8 cellular contexts compared by ENCODE assay signal in the genomic region with DNA sequence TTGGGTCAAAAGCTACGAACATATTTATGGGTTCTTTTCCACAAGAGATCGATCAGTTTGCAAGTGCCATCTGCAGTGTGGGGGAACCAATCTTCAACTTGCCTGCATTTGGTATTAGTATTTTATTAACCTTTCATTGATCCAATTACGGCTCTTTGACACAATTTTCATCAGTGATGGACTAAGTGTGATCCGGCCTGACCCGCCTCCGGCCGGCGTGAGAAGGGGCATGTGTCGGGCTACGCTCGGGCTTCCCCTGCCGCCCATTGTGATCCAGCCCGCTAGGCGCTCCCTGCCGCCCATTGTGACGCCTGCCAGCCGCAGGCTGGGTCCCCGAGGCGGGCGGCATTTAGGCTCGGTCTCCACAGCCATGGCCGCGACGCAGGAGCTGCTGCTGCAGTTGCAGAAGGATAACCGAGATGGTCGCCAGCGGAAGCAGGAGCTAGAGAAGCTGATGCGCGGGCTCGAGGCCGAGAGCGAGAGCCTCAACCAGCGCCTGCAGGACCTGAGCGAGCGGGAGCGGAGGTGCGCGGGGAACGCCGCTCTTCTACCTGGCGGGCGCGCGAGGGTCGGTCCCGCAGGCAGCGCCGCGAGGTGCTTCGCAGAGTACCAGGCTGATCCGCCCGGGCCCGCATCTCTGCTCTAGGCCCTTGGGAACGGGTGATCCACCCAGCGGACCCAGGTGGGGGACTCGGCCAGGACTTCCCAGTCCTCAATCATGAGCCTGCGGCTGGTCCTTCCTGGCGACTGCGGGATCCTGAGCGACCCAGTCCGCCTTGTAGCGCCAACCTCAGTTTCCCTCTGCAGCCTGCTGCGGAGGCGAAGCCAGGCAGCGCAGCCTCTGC. TPM values are rescaled to one million over a fixed set of nuclear protein-coding genes. Genes with fewer than 3 reads are reported as not detected.
A peak's percentile ranks its signal among the peaks of the same experiment; 100 is the strongest.
DNase-seq lines count a peak whose midpoint lies in the region; ATAC-seq and TF ChIP-seq lines count a peak whose summit lies in the region.
"Not testable (repeated sequence)": the region's sequence is repeated elsewhere in the genome, so short reads cannot be mapped to it uniquely, and the experiment has no call there.

TSS of gene TMEM191B (plus strand) at position 51 of the 845 bp plus-strand sequence. CDS start at position 230, 179 bp downstream.

- not testable (repeated sequence) for H3K27ac ChIP-seq in CD8-positive, alpha-beta T cell (ENCODE audit: low read depth, low read length); Panc1 (ENCODE audit: low read length)

- BruUV-seq in Panc1 (replicated peaks; lab: Mats Ljungman, UMichigan): not testable (repeated sequence)

- H3K27ac Mint-ChIP-seq in CD8-positive, alpha-beta T cell; activated naive CD8-positive, alpha-beta T cell treated with anti-CD3 and anti-CD28 coated beads, Interleukin-2, amount 50 U/mL, for 24 hours: not testable (repeated sequence)

- in situ Hi-C loops in Panc1 (cut with HindIII; ENCODE audit: low pct_unique_long_range_greater_than_20kb, low sequenced_read_pairs): not testable (repeated sequence)

- H3K4me3 Mint-ChIP-seq in CD8-positive, alpha-beta T cell: peak within 1 kb of the TSS; percentile 29
- peak within 1 kb of the TSS; percentile 64 for H3K4me3 Mint-ChIP-seq in activated naive CD8-positive, alpha-beta T cell treated with anti-CD3 and anti-CD28 coated beads, Interleukin-2, amount 50 U/mL, for 24 hours

- H3K36me3 ChIP-seq in CD8-positive, alpha-beta T cell (ENCODE audit: insufficient read depth, low read length); Panc1 (ENCODE audit: control insufficient read depth, insufficient read depth, low read length): not testable (repeated sequence)

- H3K9me3 Mint-ChIP-seq in CD8-positive, alpha-beta T cell; activated naive CD8-positive, alpha-beta T cell treated with anti-CD3 and anti-CD28 coated beads, Interleukin-2, amount 50 U/mL, for 24 hours: not testable (repeated sequence)

- CTCF ChIA-PET in CD8-positive, alpha-beta T cell (lab: Charles Lee); HEK293T (lab: Yijun Ruan, JAX); Panc1 (lab: Charles Lee): not testable (repeated sequence)

- H3K27me3 Mint-ChIP-seq in CD8-positive, alpha-beta T cell (ENCODE audit: low read depth); activated naive CD8-positive, alpha-beta T cell treated with anti-CD3 and anti-CD28 coated beads, Interleukin-2, amount 50 U/mL, for 24 hours: not testable (repeated sequence)

- H3K9me3 ChIP-seq in CD8-positive, alpha-beta T cell (ENCODE audit: low read length); Panc1 (ENCODE audit: control insufficient read depth, insufficient read depth, low read depth, low read length): not testable (repeated sequence)

- not testable (repeated sequence) for TF ChIP-seq CTCF in CD8-positive, alpha-beta T cell (IDR thresholded peaks at IDR 0.05); Panc1 (IDR thresholded peaks at IDR 0.05)

- POLR2A ChIA-PET in CD8-positive, alpha-beta T cell (lab: Charles Lee); HEK293T (lab: Yijun Ruan, JAX); Panc1 (lab: Charles Lee): not testable (repeated sequence)

- intact Hi-C loops in CD8-positive, alpha-beta T cell (cut with DNase I, micrococcal nuclease); Panc1 (cut with micrococcal nuclease; ENCODE audit: unreplicated experiment); left ventricle myocardium superior (cut with micrococcal nuclease); sciatic nerve (cut with DNase I): not testable (repeated sequence)

- DNase-seq in CD8-positive, alpha-beta T cell; HEK293T (ENCODE audit: extremely low spot score); Panc1 (ENCODE audit: low read depth, low spot score); activated naive CD8-positive, alpha-beta T cell treated with anti-CD3 and anti-CD28 coated beads, Interleukin-2, amount 50 U/mL, for 24 hours; left ventricle myocardium superior; sciatic nerve (ENCODE audit: low spot score): not testable (repeated sequence)

- H3K27me3 ChIP-seq in CD8-positive, alpha-beta T cell (ENCODE audit: insufficient read depth, low read length); Panc1 (ENCODE audit: control insufficient read depth, insufficient read depth, low read length): not testable (repeated sequence)

- H3K4me3 ChIP-seq in CD8-positive, alpha-beta T cell (ENCODE audit: low read depth, low read length); Panc1 (ENCODE audit: low read depth in 2 of 2, low read length in 2 of 2): not testable (repeated sequence)

- not testable (repeated sequence) for H3K36me3 Mint-ChIP-seq in CD8-positive, alpha-beta T cell; activated naive CD8-positive, alpha-beta T cell treated with anti-CD3 and anti-CD28 coated beads, Interleukin-2, amount 50 U/mL, for 24 hours (ENCODE audit: low read depth)

- H3K4me1 ChIP-seq in CD8-positive, alpha-beta T cell (ENCODE audit: insufficient read depth, low read length); Panc1 (ENCODE audit: control insufficient read depth, insufficient read depth, low read length): not testable (repeated sequence)

- H3K4me1 Mint-ChIP-seq in CD8-positive, alpha-beta T cell (ENCODE audit: low read depth); activated naive CD8-positive, alpha-beta T cell treated with anti-CD3 and anti-CD28 coated beads, Interleukin-2, amount 50 U/mL, for 24 hours: not testable (repeated sequence)

- ATAC-seq in CD8-positive, alpha-beta T cell: peak; percentile 5
- ATAC-seq in GM19397 (IDR thresholded peaks at IDR 0.05; ENCODE audit: unreplicated experiment): peak; percentile 32
- peak; percentile 18 for ATAC-seq in HG03139 (IDR thresholded peaks at IDR 0.05; ENCODE audit: unreplicated experiment)
- ATAC-seq in Panc1: peak; percentile 64
- ATAC-seq in activated naive CD8-positive, alpha-beta T cell treated with anti-CD3 and anti-CD28 coated beads, Interleukin-2, amount 50 U/mL, for 24 hours: peak; percentile 6
- peak; percentile 30 for ATAC-seq in left ventricle myocardium superior
- peak; percentile 33 for ATAC-seq in sciatic nerve

TF ChIP-seq in HEK293T, 16 proteins besides CTCF, POLR2A, EP300 and RAD21:
- peak; percentile 54 for TF ChIP-seq L3MBTL2 (conservative IDR thresholded peaks at IDR 0.05)

RNA-seq across cellular contexts. Expression of gene TMEM191B, which starts in this region (rescaled TPM):
- total RNA-seq in CD8-positive, alpha-beta T cell: 1 to 10 TPM; 1.2 to 1.8 TPM
- 3.7 TPM for total RNA-seq in Panc1 (2021; ENCODE audit: unreplicated experiment)
- polyA plus RNA-seq in Panc1 (2012; ENCODE audit: insufficient read length): 7.3 TPM
- 0.59 TPM for total RNA-seq in left ventricle myocardium superior
- 0.80 TPM for total RNA-seq in sciatic nerve

Comparison
In these comparisons a context has a peak if more than half of its experiments do, and no peak if none do; other contexts are left out.
1. Peak in ATAC-seq in left ventricle myocardium superior; RNA of the gene not detected or under 1 TPM.
2. Peak in ATAC-seq in sciatic nerve; RNA of the gene not detected or under 1 TPM.
3. ATAC-seq: peak in every context shown above with its lines; median percentile 64 in Panc1; 33 in sciatic nerve; 32 in GM19397; 30 in left ventricle myocardium superior; 18 in HG03139; 6 in activated naive CD8-positive, alpha-beta T cell treated with anti-CD3 and anti-CD28 coated beads, Interleukin-2, amount 50 U/mL, for 24 hours; 5 in CD8-positive, alpha-beta T cell.